In the genomic region with DNA sequence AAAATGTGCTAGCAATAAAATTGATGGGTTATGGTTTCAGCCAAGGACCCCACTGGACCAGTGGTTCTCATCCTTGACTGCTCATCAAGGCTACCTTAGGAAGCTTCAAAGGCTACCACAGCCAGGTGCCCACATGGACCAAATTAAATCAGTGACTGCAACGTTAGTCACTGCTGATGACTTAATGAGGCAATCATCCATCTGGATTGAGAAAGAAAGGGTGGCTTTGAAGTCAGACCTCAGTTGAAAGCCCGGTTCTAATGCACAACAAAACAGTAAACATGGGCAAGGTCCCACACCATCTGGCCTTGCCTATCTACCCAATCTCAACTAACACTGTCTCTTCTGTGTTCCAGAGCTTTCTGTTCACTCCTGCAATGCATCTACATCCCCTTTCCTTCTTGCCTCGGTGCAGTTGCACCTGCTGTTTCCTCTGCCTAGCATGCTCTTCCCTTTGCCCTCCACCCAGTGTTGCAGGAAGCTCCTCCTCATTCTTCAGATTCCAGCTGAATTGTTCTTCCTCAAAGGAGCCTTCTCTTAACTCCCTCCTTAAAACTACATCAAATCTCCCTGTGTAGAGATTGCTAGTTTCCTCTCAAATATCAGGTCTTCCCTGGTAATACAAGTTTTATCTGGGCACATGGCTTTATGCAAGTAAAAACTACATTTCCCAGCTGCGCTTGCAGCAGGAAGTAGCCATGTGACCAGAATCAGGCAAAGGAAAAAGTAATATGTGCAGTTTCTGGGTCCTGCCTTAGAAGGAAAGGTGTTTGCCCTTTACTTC, we compare ENCODE assay signal across 15 cellular contexts. TPM values are rescaled to one million over a fixed set of nuclear protein-coding genes. Genes with fewer than 3 reads are reported as not detected.
DNase-seq lines count a peak whose midpoint lies in the region; ATAC-seq and TF ChIP-seq lines count a peak whose summit lies in the region.
"Had no signal": no experiment of that assay in that cellular context is flagged by ENCODE, and none has a peak within 500 bp of the region (broad histone marks: within the 10 kb centered on the region; RNA-seq: fewer than 3 reads in every experiment).

No MANE protein-coding gene starts in this region.

- H3K4me1 Mint-ChIP-seq in natural killer cell = no peaks in the 10 kb centered on the region

- peaks cover 12 to 20% of the 10 kb centered on the region in 2 donors for H3K27me3 Mint-ChIP-seq in natural killer cell (ENCODE audit: low read depth in 2 of 2)

- H3K4me3 Mint-ChIP-seq in natural killer cell = no peak overlapping the region
- H3K4me3 Mint-ChIP-seq: activated T-helper 1 cell treated with anti-CD3 and anti-CD28 coated beads, Interleukin-12 subunit alpha, Interleukin-12 subunit beta, Interleukin-2, Interleukin-4 antibody, amounts not matched to agents 30 ng/mL and 10 ng/mL and 1 ng/mL, durations not matched to agents 14 hours and 24 hours and 36 hours had no signal

- intact Hi-C loops in natural killer cell (cut with micrococcal nuclease) = no loop called here

- peak; percentile 38 for DNase-seq in EL
- DNase-seq in SW480 (ENCODE audit: low spot score) = peak; percentile 97
- peak; percentile 63 for DNase-seq in kidney epithelial cell (ENCODE audit: low read depth)
- DNase-seq in NCI-H1105 treated with DMSO at 0.1 percent for 48 hours (lab: John Stamatoyannopoulos, UW) = no peak
- DNase-seq in natural killer cell = no peak
- DNase-seq in midbrain (lab: John Stamatoyannopoulos, UW) = no peak
- no peak for DNase-seq in SHP77 (lab: John Stamatoyannopoulos, UW)
- DNase-seq: central memory CD4-positive, alpha-beta T cell; NCI-H774; stimulated activated CD4-positive, alpha-beta T cell treated with anti-CD3 and anti-CD28 coated beads, Interleukin-4, amount 100 ng/mL, for 24 hours; T1000 had no signal

- TF ChIP-seq CTCF in KMS-11 (conservative IDR thresholded peaks at IDR 0.05; ENCODE audit: low read depth, low read length) = no peak
- no peak for TF ChIP-seq CTCF in kidney epithelial cell (IDR thresholded peaks at IDR 0.05; ENCODE audit: insufficient read depth, low read length, poor library complexity, severe bottlenecking)
- TF ChIP-seq CTCF in natural killer cell (IDR thresholded peaks at IDR 0.05) = no peak

- ATAC-seq in natural killer cell = no peak
- ATAC-seq: left lobe of liver had no signal

- H3K36me3 Mint-ChIP-seq in natural killer cell = no peaks in the 10 kb centered on the region

- H3K27me3 ChIP-seq in KMS-11 (ENCODE audit: insufficient read depth, low read depth) (no peaks in the 10 kb centered on the region), kidney epithelial cell (ENCODE audit: control insufficient read depth, insufficient read depth, low read length) (no peaks in the 10 kb centered on the region)

- no peaks in the 10 kb centered on the region for H3K79me2 ChIP-seq in KMS-11 (ENCODE audit: insufficient read depth, low read depth)
- H3K79me2 ChIP-seq: parathyroid adenoma had no signal

- peak overlapping the region; percentile 40; the same call in 1 of the 2 replicates for H2AFZ ChIP-seq in KMS-11 (ENCODE audit: low read depth)
- H2AFZ ChIP-seq: parathyroid adenoma had no signal

- H3K4me2 ChIP-seq in KMS-11 = no peak overlapping the region

- no peak overlapping the region for H3K27ac ChIP-seq in KMS-11
- H3K27ac ChIP-seq: parathyroid adenoma had no signal

- H3K4me1 ChIP-seq in KMS-11 (ENCODE audit: low read depth, poor library complexity, severe bottlenecking) = no peaks in the 10 kb centered on the region
- H3K4me1 ChIP-seq: parathyroid adenoma had no signal

- H3K36me3 ChIP-seq in KMS-11 (ENCODE audit: insufficient read depth) (no peaks in the 10 kb centered on the region), kidney epithelial cell (ENCODE audit: control insufficient read depth, insufficient read depth, low read length) (no peaks in the 10 kb centered on the region)

- no peaks in the 10 kb centered on the region for H4K20me1 ChIP-seq in KMS-11 (ENCODE audit: insufficient read depth)

- H3K4me3 ChIP-seq in KMS-11 (IDR thresholded peaks at IDR 0.05; ENCODE audit: insufficient read depth, low read depth, low read length) (no peak overlapping the region), kidney epithelial cell (ENCODE audit: low read depth, low read length) (no peak overlapping the region)

- no peaks in the 10 kb centered on the region for H3K9me3 Mint-ChIP-seq in natural killer cell
- H3K9me3 Mint-ChIP-seq: activated T-helper 1 cell treated with anti-CD3 and anti-CD28 coated beads, Interleukin-12 subunit alpha, Interleukin-12 subunit beta, Interleukin-2, Interleukin-4 antibody, amounts not matched to agents 30 ng/mL and 10 ng/mL and 1 ng/mL, durations not matched to agents 14 hours and 24 hours and 36 hours had no signal

- H3K27ac Mint-ChIP-seq in natural killer cell = no peak overlapping the region
- H3K27ac Mint-ChIP-seq: activated T-helper 1 cell treated with anti-CD3 and anti-CD28 coated beads, Interleukin-12 subunit alpha, Interleukin-12 subunit beta, Interleukin-2, Interleukin-4 antibody, amounts not matched to agents 30 ng/mL and 10 ng/mL and 1 ng/mL, durations not matched to agents 14 hours and 24 hours and 36 hours had no signal

- no peak overlapping the region for H3K9ac ChIP-seq in KMS-11
- H3K9ac ChIP-seq: parathyroid adenoma had no signal

RNA-seq across cellular contexts. Expression of a gene that starts 10.3 kb away (rescaled TPM):
- total RNA-seq in kidney epithelial cell = not detected in 2 replicates
- total RNA-seq in natural killer cell = not detected
- total RNA-seq: activated T-helper 1 cell treated with anti-CD3 and anti-CD28 coated beads, Interleukin-12 subunit alpha, Interleukin-12 subunit beta, Interleukin-2, Interleukin-4 antibody, amounts not matched to agents 30 ng/mL and 10 ng/mL and 1 ng/mL, durations not matched to agents 14 hours and 24 hours and 36 hours; left lobe of liver had no signal

RNA-seq across cellular contexts. Expression of a gene that starts 49.0 kb away (rescaled TPM):
- total RNA-seq in kidney epithelial cell = 0.08 TPM in 1 of 2 replicates, not detected in the other
- total RNA-seq in natural killer cell = not detected
- total RNA-seq: activated T-helper 1 cell treated with anti-CD3 and anti-CD28 coated beads, Interleukin-12 subunit alpha, Interleukin-12 subunit beta, Interleukin-2, Interleukin-4 antibody, amounts not matched to agents 30 ng/mL and 10 ng/mL and 1 ng/mL, durations not matched to agents 14 hours and 24 hours and 36 hours; left lobe of liver had no signal

RNA-seq across cellular contexts. Expression of a gene that starts 53.9 kb away (rescaled TPM):
- total RNA-seq in kidney epithelial cell (0.75 and 1.5 TPM in 2 replicates), natural killer cell (1 to 10 TPM in 1 of 3 donors, under 1 TPM in 2; 0.21 to 8.0 (median 0.36) TPM)
- total RNA-seq: activated T-helper 1 cell treated with anti-CD3 and anti-CD28 coated beads, Interleukin-12 subunit alpha, Interleukin-12 subunit beta, Interleukin-2, Interleukin-4 antibody, amounts not matched to agents 30 ng/mL and 10 ng/mL and 1 ng/mL, durations not matched to agents 14 hours and 24 hours and 36 hours had no signal

Comparison
In these comparisons a context has a peak if more than half of its experiments do, and no peak if none do; other contexts are left out.
1. DNase-seq: peak in EL (single experiment), SW480 (single experiment) and kidney epithelial cell (single experiment); none in NCI-H1105 treated with DMSO at 0.1 percent for 48 hours (single experiment), natural killer cell (single experiment), midbrain (single experiment) and SHP77 (0 of 2).